2 cellular contexts compared by ENCODE assay signal in the genomic region with DNA sequence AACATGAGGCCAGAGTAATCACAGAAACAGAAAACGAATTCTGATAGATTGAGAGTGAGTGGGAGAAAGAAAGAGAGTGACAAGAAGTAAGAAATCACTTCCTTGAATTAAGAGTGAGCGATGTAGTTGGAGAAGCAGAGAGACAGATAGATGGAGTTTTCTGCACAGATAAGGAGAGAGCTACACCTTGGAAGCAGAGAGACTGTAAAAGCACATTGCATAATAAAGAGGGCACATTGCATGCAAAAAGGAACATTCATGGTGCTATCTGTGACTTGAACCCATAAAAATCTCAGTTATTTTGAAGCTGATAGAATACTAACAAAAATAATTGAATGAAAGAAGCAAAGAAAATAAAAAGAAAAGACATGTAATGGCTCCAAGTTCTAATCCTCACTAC.
TF ChIP-seq lines count a peak whose summit lies in the region.

No MANE protein-coding gene starts in this region.

TF ChIP-seq in GM23338, 12 proteins besides CTCF, POLR2A, EP300 and RAD21 (continues in another document):
- TF ChIP-seq JUNB (IDR thresholded peaks at IDR 0.05; ENCODE audit: unreplicated experiment) (no peak), ZNF331 (CRISPR knock-in tag; IDR thresholded peaks at IDR 0.05; ENCODE audit: low read depth) (no peak), ZNF114 (CRISPR knock-in tag; IDR thresholded peaks at IDR 0.05) (no peak), CREB1 (CRISPR knock-in tag; IDR thresholded peaks at IDR 0.05; ENCODE audit: low read depth) (no peak), ZNF462 (CRISPR knock-in tag; IDR thresholded peaks at IDR 0.05) (no peak), NANOG (IDR thresholded peaks at IDR 0.05; ENCODE audit: borderline replicate concordance) (no peak), EZH2phosphoT487 (IDR thresholded peaks at IDR 0.05; ENCODE audit: unreplicated experiment) (no peak), STAT1 (IDR thresholded peaks at IDR 0.05; ENCODE audit: unreplicated experiment) (no peak)
- TF ChIP-seq, protein P1, sequence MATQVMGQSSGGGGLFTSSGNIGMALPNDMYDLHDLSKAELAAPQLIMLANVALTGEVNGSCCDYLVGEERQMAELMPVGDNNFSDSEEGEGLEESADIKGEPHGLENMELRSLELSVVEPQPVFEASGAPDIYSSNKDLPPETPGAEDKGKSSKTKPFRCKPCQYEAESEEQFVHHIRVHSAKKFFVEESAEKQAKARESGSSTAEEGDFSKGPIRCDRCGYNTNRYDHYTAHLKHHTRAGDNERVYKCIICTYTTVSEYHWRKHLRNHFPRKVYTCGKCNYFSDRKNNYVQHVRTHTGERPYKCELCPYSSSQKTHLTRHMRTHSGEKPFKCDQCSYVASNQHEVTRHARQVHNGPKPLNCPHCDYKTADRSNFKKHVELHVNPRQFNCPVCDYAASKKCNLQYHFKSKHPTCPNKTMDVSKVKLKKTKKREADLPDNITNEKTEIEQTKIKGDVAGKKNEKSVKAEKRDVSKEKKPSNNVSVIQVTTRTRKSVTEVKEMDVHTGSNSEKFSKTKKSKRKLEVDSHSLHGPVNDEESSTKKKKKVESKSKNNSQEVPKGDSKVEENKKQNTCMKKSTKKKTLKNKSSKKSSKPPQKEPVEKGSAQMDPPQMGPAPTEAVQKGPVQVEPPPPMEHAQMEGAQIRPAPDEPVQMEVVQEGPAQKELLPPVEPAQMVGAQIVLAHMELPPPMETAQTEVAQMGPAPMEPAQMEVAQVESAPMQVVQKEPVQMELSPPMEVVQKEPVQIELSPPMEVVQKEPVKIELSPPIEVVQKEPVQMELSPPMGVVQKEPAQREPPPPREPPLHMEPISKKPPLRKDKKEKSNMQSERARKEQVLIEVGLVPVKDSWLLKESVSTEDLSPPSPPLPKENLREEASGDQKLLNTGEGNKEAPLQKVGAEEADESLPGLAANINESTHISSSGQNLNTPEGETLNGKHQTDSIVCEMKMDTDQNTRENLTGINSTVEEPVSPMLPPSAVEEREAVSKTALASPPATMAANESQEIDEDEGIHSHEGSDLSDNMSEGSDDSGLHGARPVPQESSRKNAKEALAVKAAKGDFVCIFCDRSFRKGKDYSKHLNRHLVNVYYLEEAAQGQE (IDR thresholded peaks at IDR 0.05; ENCODE audit: unreplicated experiment) = no peak
- TF ChIP-seq, protein P2, sequence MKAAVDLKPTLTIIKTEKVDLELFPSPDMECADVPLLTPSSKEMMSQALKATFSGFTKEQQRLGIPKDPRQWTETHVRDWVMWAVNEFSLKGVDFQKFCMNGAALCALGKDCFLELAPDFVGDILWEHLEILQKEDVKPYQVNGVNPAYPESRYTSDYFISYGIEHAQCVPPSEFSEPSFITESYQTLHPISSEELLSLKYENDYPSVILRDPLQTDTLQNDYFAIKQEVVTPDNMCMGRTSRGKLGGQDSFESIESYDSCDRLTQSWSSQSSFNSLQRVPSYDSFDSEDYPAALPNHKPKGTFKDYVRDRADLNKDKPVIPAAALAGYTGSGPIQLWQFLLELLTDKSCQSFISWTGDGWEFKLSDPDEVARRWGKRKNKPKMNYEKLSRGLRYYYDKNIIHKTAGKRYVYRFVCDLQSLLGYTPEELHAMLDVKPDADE (IDR thresholded peaks at IDR 0.05) = no peak

TF ChIP-seq in H1, 55 proteins besides CTCF, POLR2A, EP300 and RAD21:
- 0 out of 2 replicates have a peak, but pooled peaks have one; percentile 57 for TF ChIP-seq CEBPB (IDR thresholded peaks at IDR 0.05; ENCODE audit: low read depth, low read length)
- TF ChIP-seq RNF2 (IDR thresholded peaks at IDR 0.05; ENCODE audit: borderline replicate concordance, low read depth, low read length, missing control alignments, poor library complexity, severe bottlenecking) = no peak
